In the genomic region with DNA sequence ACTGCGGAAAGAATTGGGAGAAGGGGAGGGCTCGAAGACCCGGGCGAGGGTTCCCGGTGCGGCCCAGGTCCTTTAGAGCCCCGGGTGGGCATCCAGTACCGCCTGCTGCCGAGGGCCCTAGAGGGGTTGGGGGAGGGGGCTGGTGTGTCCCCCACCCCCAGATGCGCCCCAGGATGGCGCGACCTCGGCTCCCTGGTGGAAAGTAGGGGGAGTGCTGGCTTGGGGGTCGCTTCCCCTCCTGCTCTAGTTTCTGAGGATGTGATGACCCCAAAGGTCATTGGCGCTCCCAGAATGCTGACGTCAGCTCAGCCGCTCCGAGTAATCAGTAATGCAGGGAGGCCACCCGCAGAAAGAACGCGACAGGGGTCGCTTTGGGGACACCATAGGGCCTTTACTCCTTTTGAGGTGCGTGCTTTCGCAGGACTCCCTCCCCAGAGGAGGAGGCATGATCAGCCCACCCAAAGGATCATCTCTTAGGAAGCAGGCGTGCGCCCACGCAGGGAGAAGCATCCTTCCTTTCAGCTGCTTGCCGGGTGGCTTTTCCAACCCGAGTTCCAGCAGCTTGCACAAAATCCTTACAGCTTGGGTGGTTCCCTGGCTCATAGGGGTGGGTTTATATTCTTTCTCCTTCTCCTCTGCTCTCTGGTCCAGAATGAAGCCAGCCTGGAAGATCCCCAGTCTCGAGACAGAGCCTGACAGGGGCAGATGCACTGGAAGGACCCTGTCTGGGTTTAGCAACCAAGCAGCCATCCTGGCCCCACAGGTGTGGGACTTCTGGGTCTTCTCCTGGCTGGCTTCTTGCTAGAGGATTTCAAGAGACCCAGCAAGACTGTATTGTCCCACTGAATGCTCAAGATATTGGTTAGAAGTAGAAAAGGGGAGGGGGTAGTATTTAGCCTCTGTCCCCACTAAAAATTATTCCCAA, we compare ENCODE assay signal across 7 cellular contexts. TPM values are rescaled to one million over a fixed set of nuclear protein-coding genes. Genes with fewer than 3 reads are reported as not detected.
DNase-seq lines count a peak whose midpoint lies in the region; ATAC-seq, FAIRE-seq and TF ChIP-seq lines count a peak whose summit lies in the region.

No MANE protein-coding gene starts in this region.

- no peak for TF ChIP-seq POLR2A in spleen (IDR thresholded peaks at IDR 0.05)

- H3K36me3 ChIP-seq in HUES48 (ENCODE audit: control insufficient read depth, insufficient read depth, low read length) (no peaks in the 10 kb centered on the region), iPS-18a (ENCODE audit: control insufficient read depth, low read depth, low read length) (no peaks in the 10 kb centered on the region), spleen (no peaks in the 10 kb centered on the region), small intestine (ENCODE audit: control insufficient read depth in 2 of 2, insufficient read depth in 2 of 2, low read length in 2 of 2) (no peaks in the 10 kb centered on the region)

- H3K4me1 ChIP-seq in HUES48 (ENCODE audit: control insufficient read depth, insufficient read depth, low read length) (peaks cover 5% of the 10 kb centered on the region; the same call in 1 of the 2 replicates), iPS-18a (ENCODE audit: control insufficient read depth, low read depth, low read length) (peaks cover 6% of the 10 kb centered on the region), spleen (peaks cover 5 to 43% (median 21%) of the 10 kb centered on the region in 6 donors), small intestine (ENCODE audit: control insufficient read depth in 2 of 2, insufficient read depth in 1 of 2, low read depth in 1 of 2, low read length in 1 of 2) (no peaks in the 10 kb centered on the region)

- peaks cover 6% of the 10 kb centered on the region for H3K4me1 Mint-ChIP-seq in activated T-helper 1 cell treated with anti-CD3 and anti-CD28 coated beads, Interleukin-12 subunit alpha, Interleukin-12 subunit beta, Interleukin-2, Interleukin-4 antibody, amounts not matched to agents 30 ng/mL and 10 ng/mL and 1 ng/mL, durations not matched to agents 14 hours and 24 hours and 36 hours (ENCODE audit: low read depth)

- H3K27me3 ChIP-seq in HUES48 (ENCODE audit: control insufficient read depth, insufficient read depth, low read length) (peaks cover 41% of the 10 kb centered on the region), iPS-18a (ENCODE audit: control insufficient read depth, insufficient read depth, low read length) (peaks cover 44% of the 10 kb centered on the region), spleen (replicated peaks in 1 of 7) (peaks cover 0 to 20% (median 0%) of the 10 kb centered on the region in 7 donors), small intestine (ENCODE audit: control insufficient read depth in 2 of 2, insufficient read depth in 2 of 2, low read length in 2 of 2) (no peaks in the 10 kb centered on the region)

- DNase-seq in activated T-helper 1 cell treated with anti-CD3 and anti-CD28 coated beads, Interleukin-12 subunit alpha, Interleukin-12 subunit beta, Interleukin-2, Interleukin-4 antibody, amounts not matched to agents 30 ng/mL and 10 ng/mL and 1 ng/mL, durations not matched to agents 14 hours and 24 hours and 36 hours (ENCODE audit: low spot score), result no peak
- DNase-seq in spleen (peak; percentile 84), urothelium cell line (ENCODE audit: low spot score) (no peak), small intestine (no peak)

- no peaks in the 10 kb centered on the region for H3K9me3 Mint-ChIP-seq in activated T-helper 1 cell treated with anti-CD3 and anti-CD28 coated beads, Interleukin-12 subunit alpha, Interleukin-12 subunit beta, Interleukin-2, Interleukin-4 antibody, amounts not matched to agents 30 ng/mL and 10 ng/mL and 1 ng/mL, durations not matched to agents 14 hours and 24 hours and 36 hours

- 25 to 64% (median 36%) methylated on average over 16 to 30 of the region's 30 CpGs for WGBS in spleen, 5 donors
- WGBS in small intestine, 3 donors, result 14 to 24% (median 20%) methylated on average over 30 of the region's 30 CpGs

- TF ChIP-seq CTCF in spleen (IDR thresholded peaks at IDR 0.05 in 8 of 11, conservative IDR thresholded peaks at IDR 0.05 in 3 of 11), result no peak

- FAIRE-seq in urothelium cell line (lab: Jason Lieb, UNC) (no peak), small intestine (lab: Jason Lieb, UNC) (no peak)

- peaks cover 44% of the 10 kb centered on the region for H3K27me3 Mint-ChIP-seq in activated T-helper 1 cell treated with anti-CD3 and anti-CD28 coated beads, Interleukin-12 subunit alpha, Interleukin-12 subunit beta, Interleukin-2, Interleukin-4 antibody, amounts not matched to agents 30 ng/mL and 10 ng/mL and 1 ng/mL, durations not matched to agents 14 hours and 24 hours and 36 hours (ENCODE audit: insufficient read depth)

- H3K9ac ChIP-seq in HUES48 (ENCODE audit: low read depth, low read length), result no peak overlapping the region
- H3K9ac ChIP-seq in iPS-18a (ENCODE audit: low read length), result no peak overlapping the region

- H3K9me3 ChIP-seq in HUES48 (ENCODE audit: control insufficient read depth, insufficient read depth, low read length), result no peaks in the 10 kb centered on the region
- no peaks in the 10 kb centered on the region for H3K9me3 ChIP-seq in iPS-18a (ENCODE audit: control insufficient read depth, low read depth, low read length)
- no peaks in the 10 kb centered on the region for H3K9me3 ChIP-seq in spleen
- no peaks in the 10 kb centered on the region for H3K9me3 ChIP-seq in small intestine (ENCODE audit: control insufficient read depth, low read depth)

- H3K36me3 Mint-ChIP-seq in activated T-helper 1 cell treated with anti-CD3 and anti-CD28 coated beads, Interleukin-12 subunit alpha, Interleukin-12 subunit beta, Interleukin-2, Interleukin-4 antibody, amounts not matched to agents 30 ng/mL and 10 ng/mL and 1 ng/mL, durations not matched to agents 14 hours and 24 hours and 36 hours (ENCODE audit: low read depth), result no peaks in the 10 kb centered on the region

- peak overlapping the region; percentile 53 for H3K4me3 Mint-ChIP-seq in activated T-helper 1 cell treated with anti-CD3 and anti-CD28 coated beads, Interleukin-12 subunit alpha, Interleukin-12 subunit beta, Interleukin-2, Interleukin-4 antibody, amounts not matched to agents 30 ng/mL and 10 ng/mL and 1 ng/mL, durations not matched to agents 14 hours and 24 hours and 36 hours

- H3K27ac ChIP-seq in HUES48 (ENCODE audit: low read depth, low read length) (no peak overlapping the region), iPS-18a (ENCODE audit: low read length) (no peak overlapping the region), spleen (peak overlapping the region in 4 of 8 donors; percentile 85 to 93 (median 91)), small intestine (ENCODE audit: low read depth in 1 of 2, low read length in 1 of 2) (no peak overlapping the region)

- no peak overlapping the region for H3K27ac Mint-ChIP-seq in activated T-helper 1 cell treated with anti-CD3 and anti-CD28 coated beads, Interleukin-12 subunit alpha, Interleukin-12 subunit beta, Interleukin-2, Interleukin-4 antibody, amounts not matched to agents 30 ng/mL and 10 ng/mL and 1 ng/mL, durations not matched to agents 14 hours and 24 hours and 36 hours

- intact Hi-C loops in activated T-helper 1 cell treated with anti-CD3 and anti-CD28 coated beads, Interleukin-12 subunit alpha, Interleukin-12 subunit beta, Interleukin-2, Interleukin-4 antibody, amounts not matched to agents 30 ng/mL and 10 ng/mL and 1 ng/mL, durations not matched to agents 14 hours and 24 hours and 36 hours (cut with micrococcal nuclease), result loop anchor here (2.0 to 5.0 kb wide), 3 partner anchors 95 to 799 kb away; partner anchors contain the start of gene XRCC2
- intact Hi-C loops in spleen (cut with DNase I; ENCODE audit: low total_unique reads), result loop anchor here (10.0 kb wide), 1 partner anchor 243 kb away; no protein-coding TSS in a partner anchor

- H3K4me3 ChIP-seq in HUES48 (ENCODE audit: low read depth, low read length), result peak overlapping the region; percentile 84
- peak overlapping the region; percentile 68 for H3K4me3 ChIP-seq in iPS-18a (ENCODE audit: low read length)
- H3K4me3 ChIP-seq in spleen, result peak overlapping the region in 7 of 8 donors; percentile 77 to 99 (median 93)
- H3K4me3 ChIP-seq in small intestine (ENCODE audit: low read depth in 1 of 2, low read length in 2 of 2), result peak overlapping the region in 1 of 2 donors; percentile 65

- ATAC-seq in GM18858 (IDR thresholded peaks at IDR 0.05; ENCODE audit: unreplicated experiment), result no peak

RNA-seq across cellular contexts. Expression of gene PRKAG2, which starts 1.3 kb away (rescaled TPM):
- 16.9 and 18.5 TPM in 2 replicates for total RNA-seq in activated T-helper 1 cell treated with anti-CD3 and anti-CD28 coated beads, Interleukin-12 subunit alpha, Interleukin-12 subunit beta, Interleukin-2, Interleukin-4 antibody, amounts not matched to agents 30 ng/mL and 10 ng/mL and 1 ng/mL, durations not matched to agents 14 hours and 24 hours and 36 hours
- total RNA-seq in spleen, result 10 to 100 TPM; 25.6 to 50.9 (median 41.3) TPM
- polyA plus RNA-seq in spleen (10 to 100 TPM; 15.8 to 31.4 (median 18.3) TPM), small intestine (10 to 100 TPM; 26.3 to 57.9 (median 55.1) TPM)
